9 cellular contexts compared by ENCODE assay signal in genomic region chr10:29517352-29517923, GRCh38.
DNase-seq lines count a peak whose midpoint lies in the region; ATAC-seq, FAIRE-seq and TF ChIP-seq lines count a peak whose summit lies in the region.
"Had no signal": no experiment of that assay in that cellular context is flagged by ENCODE, and none has a peak within 500 bp of the region (broad histone marks: within the 10 kb centered on the region; RNA-seq: fewer than 3 reads in every experiment).

No MANE protein-coding gene starts in this region.

- peaks cover 0 to 20% of the 10 kb centered on the region in 2 donors for H3K4me1 ChIP-seq in ascending aorta

- H3K27me3 Mint-ChIP-seq in Calu3 (ENCODE audit: unreplicated experiment), result no peaks in the 10 kb centered on the region

- no peak overlapping the region for H3K27ac Mint-ChIP-seq in Calu3 (ENCODE audit: unreplicated experiment)
- H3K27ac Mint-ChIP-seq: IgD-negative memory B cell had no signal

- BruUV-seq in Calu3 (replicated peaks; lab: Mats Ljungman, UMichigan), result no TSS peak

- H3K27me3 ChIP-seq in ascending aorta, result no peaks in the 10 kb centered on the region

- FAIRE-seq in HTR-8/SVneo (lab: Jason Lieb, UNC), result no peak

- ATAC-seq in HG02870 (IDR thresholded peaks at IDR 0.05; ENCODE audit: unreplicated experiment), result no peak
- no peak for ATAC-seq in HG03175 (IDR thresholded peaks at IDR 0.05; ENCODE audit: unreplicated experiment)

- CTCF ChIA-PET in Calu3 (lab: Charles Lee), result interaction anchor here (0.6 kb wide), 1 partner anchor 177 kb away, joined by 4 read pairs; no protein-coding TSS in a partner anchor

- H3K4me3 ChIP-seq in ascending aorta, result no peak overlapping the region

- no peaks in the 10 kb centered on the region for H3K9me3 Mint-ChIP-seq in Calu3 (ENCODE audit: low read depth, unreplicated experiment)
- H3K9me3 Mint-ChIP-seq: IgD-negative memory B cell had no signal

- intact Hi-C loops in Calu3 (cut with micrococcal nuclease; ENCODE audit: unreplicated experiment), result no loop called here
- intact Hi-C loops in ascending aorta (cut with DNase I), result loop anchor here (5.0 kb wide), 1 partner anchor 75 kb away; no protein-coding TSS in a partner anchor

- peaks cover 64% of the 10 kb centered on the region for H3K36me3 Mint-ChIP-seq in Calu3 (ENCODE audit: insufficient read depth, unreplicated experiment)
- H3K36me3 Mint-ChIP-seq: IgD-negative memory B cell had no signal

- no peak overlapping the region for H3K4me3 Mint-ChIP-seq in Calu3 (ENCODE audit: low read depth, unreplicated experiment)
- H3K4me3 Mint-ChIP-seq: IgD-negative memory B cell had no signal

- DNase-seq in Calu3, result peak; percentile 32
- peak; percentile 63 for DNase-seq in HTR-8/SVneo (ENCODE audit: insufficient read length, low spot score)
- DNase-seq in ascending aorta (ENCODE audit: low spot score in 2 of 2), result no peak
- peak; percentile 81 for DNase-seq in islet precursor cell
- no peak for DNase-seq in middle frontal gyrus (ENCODE audit: extremely low spot score, low spot score)
- DNase-seq in NCI-H1930 (lab: John Stamatoyannopoulos, UW), result no peak

- no peaks in the 10 kb centered on the region for H3K9me3 ChIP-seq in ascending aorta

- H3K36me3 ChIP-seq in ascending aorta, result peaks cover 8 to 30% of the 10 kb centered on the region in 2 donors

- TF ChIP-seq CTCF in Calu3 (IDR thresholded peaks at IDR 0.05; ENCODE audit: unreplicated experiment) (peak; percentile 58), ascending aorta (IDR thresholded peaks at IDR 0.05) (peak in 2 of 3 experiments; percentile 47 to 54)

- H3K27ac ChIP-seq in ascending aorta, result peak overlapping the region; percentile 66 to 72

- no peaks in the 10 kb centered on the region for H3K4me1 Mint-ChIP-seq in Calu3 (ENCODE audit: low read depth, unreplicated experiment)

Comparison
In these comparisons a context has a peak if more than half of its experiments do, and no peak if none do; other contexts are left out.
1. DNase-seq: peak in Calu3 (single experiment), HTR-8/SVneo (single experiment) and islet precursor cell (single experiment); none in ascending aorta (0 of 2), middle frontal gyrus (single experiment) and NCI-H1930 (0 of 2).